In genomic region chr6:159935065-159935464, GRCh38 we compare ENCODE assay signal across 27 cellular contexts. TPM values are rescaled to one million over a fixed set of nuclear protein-coding genes. Genes with fewer than 3 reads are reported as not detected.
A peak's percentile ranks its signal among the peaks of the same experiment; 100 is the strongest.
DNase-seq lines count a peak whose midpoint lies in the region; ATAC-seq and TF ChIP-seq lines count a peak whose summit lies in the region.
"Had no signal": no experiment of that assay in that cellular context is flagged by ENCODE, and none has a peak within 500 bp of the region (broad histone marks: within the 10 kb centered on the region; RNA-seq: fewer than 3 reads in every experiment).

No MANE protein-coding gene starts in this region.

- H3K36me3 ChIP-seq in SK-N-SH (replicated peaks in 1 of 2; ENCODE audit: control insufficient read depth in 1 of 2, insufficient read depth in 2 of 2, low read length in 1 of 2) = no peaks in the 10 kb centered on the region
- H3K36me3 ChIP-seq in body of pancreas (replicated peaks in 1 of 2; ENCODE audit: insufficient read depth in 1 of 2, low read depth in 2 of 2) = no peaks in the 10 kb centered on the region
- no peaks in the 10 kb centered on the region for H3K36me3 ChIP-seq in uterus
- H3K36me3 ChIP-seq: cardiac muscle cell, esophagus muscularis mucosa, suprapubic skin had no signal

- TF ChIP-seq EP300 in SK-N-SH (IDR thresholded peaks at IDR 0.05; ENCODE audit: borderline replicate concordance in 1 of 2, low read depth in 1 of 2, low read length in 1 of 2) = no peak

- TF ChIP-seq RAD21 in SK-N-SH (IDR thresholded peaks at IDR 0.05; ENCODE audit: low read length) = no peak

- no peaks in the 10 kb centered on the region for H3K79me2 ChIP-seq in SK-N-SH (ENCODE audit: insufficient read depth)

- peak overlapping the region; percentile 50; the same call in 1 of the 2 replicates for H3K4me2 ChIP-seq in SK-N-SH

- POLR2A ChIA-PET in SK-N-SH (lab: Yijun Ruan, JAX) = no interaction called here

- CTCF ChIA-PET in SK-N-SH (lab: Yijun Ruan, JAX) = no interaction called here

- TF ChIP-seq POLR2A in body of pancreas (IDR thresholded peaks at IDR 0.05) = no peak
- no peak for TF ChIP-seq POLR2A in uterus (IDR thresholded peaks at IDR 0.05)

- H3K27ac ChIP-seq in SK-N-SH (ENCODE audit: low read depth in 2 of 2, low read length in 1 of 2) = no peak overlapping the region
- peak overlapping the region in 2 of 4 donors; percentile 7 to 12 for H3K27ac ChIP-seq in body of pancreas
- H3K27ac ChIP-seq in right cardiac atrium (ENCODE audit: low read length) = no peak overlapping the region
- peak overlapping the region; percentile 63 to 65 for H3K27ac ChIP-seq in uterus
- H3K27ac ChIP-seq: 22Rv1, C4-2B, cardiac muscle cell, esophagus muscularis mucosa, psoas muscle, suprapubic skin had no signal

- no peaks in the 10 kb centered on the region for H4K20me1 ChIP-seq in SK-N-SH (ENCODE audit: insufficient read depth)

- DNase-seq in SK-N-SH (no peak), body of pancreas (no peak), right cardiac atrium (no peak), uterus (no peak), NOMO-1 treated with dmso at 0.1 percent for 144 hours (lab: John Stamatoyannopoulos, UW; ENCODE audit: unreplicated experiment) (no peak)
- DNase-seq: activated CD4-positive, alpha-beta T cell treated with anti-CD3 and anti-CD28 coated beads, Interleukin-2, amount 10 ng/mL, durations not matched to agents 7 days and 5 days; activated naive CD4-positive, alpha-beta T cell treated with Interleukin-2 at 50 U/mL for 16 hours; effector CD4-positive, alpha-beta T cell; head of caudate nucleus; islet precursor cell; Karpas-422; mesendoderm; NCI-H1417; NCI-H2171 treated with DMSO at 0.1 percent for 48 hours; NCI-H82; psoas muscle; stimulated activated CD4-positive, alpha-beta T cell treated with anti-CD3 and anti-CD28 coated beads, Interleukin-12 subunit alpha, Interleukin-12 subunit beta, amount 100 ng/mL, for 4 hours had no signal

- no peak overlapping the region for H2AFZ ChIP-seq in SK-N-SH (ENCODE audit: low read depth)

- H3K9ac ChIP-seq in SK-N-SH = no peak overlapping the region

- ATAC-seq in SK-N-SH treated with all-trans-retinoic acid at 6 μM for 48 hours (no peak), body of pancreas (peak; percentile 54), right cardiac atrium (peak; percentile 61 to 70), HG02973 (IDR thresholded peaks at IDR 0.05; ENCODE audit: unreplicated experiment) (no peak), GM19452 (IDR thresholded peaks at IDR 0.05; ENCODE audit: unreplicated experiment) (no peak)
- ATAC-seq: natural killer cell treated with Interleukin-12 subunit alpha and Interleukin-12 subunit beta and Interleukin-15 and Interleukin-18, amount 100 ng/mL, for 72 hours; Panc1; psoas muscle had no signal

- 59% methylated on average over 2 of the region's 2 CpGs for WGBS in SK-N-SH (ENCODE audit: low lambda C conversion rate)
- WGBS in body of pancreas, 2 donors = 34 to 50% methylated on average over 2 of the region's 2 CpGs
- 64% methylated on average over 2 of the region's 2 CpGs for WGBS in right cardiac atrium

- H3K4me1 ChIP-seq in SK-N-SH (ENCODE audit: control insufficient read depth in 1 of 2, insufficient read depth in 2 of 2, low read depth in 1 of 2, low read length in 1 of 2) (peaks cover 0 to 3% of the 10 kb centered on the region in 2 experiments; a peak in 1 of 4 replicates), body of pancreas (peaks cover 27% of the 10 kb centered on the region), right cardiac atrium (ENCODE audit: control insufficient read depth, insufficient read depth, low read length) (peaks cover 3% of the 10 kb centered on the region), uterus (no peaks in the 10 kb centered on the region)
- H3K4me1 ChIP-seq: psoas muscle, suprapubic skin had no signal

- intact Hi-C loops in body of pancreas (cut with DNase I) = no loop called here
- intact Hi-C loops in right cardiac atrium (cut with DNase I) = no loop called here
- intact Hi-C loops in uterus (cut with DNase I; ENCODE audit: low total_unique reads) = no loop called here

- TF ChIP-seq CTCF in SK-N-SH (IDR thresholded peaks at IDR 0.05) = no peak
- TF ChIP-seq CTCF in body of pancreas (IDR thresholded peaks at IDR 0.05) = no peak
- TF ChIP-seq CTCF in uterus (IDR thresholded peaks at IDR 0.05) = no peak

- H3K9me3 ChIP-seq in SK-N-SH = no peaks in the 10 kb centered on the region
- H3K9me3 ChIP-seq in body of pancreas = no peaks in the 10 kb centered on the region
- peaks cover 3% of the 10 kb centered on the region for H3K9me3 ChIP-seq in right cardiac atrium (ENCODE audit: control insufficient read depth, low read length)
- no peaks in the 10 kb centered on the region for H3K9me3 ChIP-seq in uterus
- H3K9me3 ChIP-seq: psoas muscle, suprapubic skin had no signal

- no peaks in the 10 kb centered on the region for H3F3A ChIP-seq in SK-N-SH (replicated peaks; ENCODE audit: insufficient read depth)

- H3K9me2 ChIP-seq in SK-N-SH = no peaks in the 10 kb centered on the region

- H3K4me3 ChIP-seq in SK-N-SH (ENCODE audit: low read depth in 2 of 2, low read length in 1 of 2) = no peak overlapping the region; a peak in 1 of 4 replicates
- H3K4me3 ChIP-seq in body of pancreas = no peak overlapping the region
- H3K4me3 ChIP-seq in right cardiac atrium (ENCODE audit: low read length) = no peak overlapping the region
- no peak overlapping the region for H3K4me3 ChIP-seq in uterus
- H3K4me3 ChIP-seq: cardiac muscle cell, esophagus muscularis mucosa, psoas muscle, suprapubic skin had no signal

- H3K27me3 ChIP-seq in SK-N-SH (ENCODE audit: insufficient read depth) (no peaks in the 10 kb centered on the region), body of pancreas (no peaks in the 10 kb centered on the region), right cardiac atrium (ENCODE audit: control insufficient read depth, insufficient read depth) (no peaks in the 10 kb centered on the region), uterus (no peaks in the 10 kb centered on the region)
- H3K27me3 ChIP-seq: esophagus muscularis mucosa, suprapubic skin had no signal

TF ChIP-seq in SK-N-SH, 30 proteins besides CTCF, POLR2A, EP300 and RAD21:
- no peak for TF ChIP-seq NRF1 (IDR thresholded peaks at IDR 0.05; ENCODE audit: low read depth, low read length)
- no peak for TF ChIP-seq SIN3A (IDR thresholded peaks at IDR 0.05; ENCODE audit: borderline replicate concordance, low read depth, low read length)
- TF ChIP-seq POLR2AphosphoS5 (IDR thresholded peaks at IDR 0.05; ENCODE audit: low read depth, low read length) = no peak
- no peak for TF ChIP-seq RFX5 (IDR thresholded peaks at IDR 0.05; ENCODE audit: low read length)
- TF ChIP-seq USF1 (IDR thresholded peaks at IDR 0.05; ENCODE audit: borderline replicate concordance, low read depth) = no peak

TF ChIP-seq in SK-N-SH treated with all-trans-retinoic acid at 6 μM for 48 hours, 23 proteins besides CTCF, POLR2A, EP300 and RAD21 (continues in another document):
- TF ChIP-seq RARB (CRISPR knock-in tag; IDR thresholded peaks at IDR 0.05) (no peak), POU6F1 (CRISPR knock-in tag; IDR thresholded peaks at IDR 0.05; ENCODE audit: borderline replicate concordance, low read depth) (no peak), ZFP3 (CRISPR knock-in tag; IDR thresholded peaks at IDR 0.05) (no peak), ZNF70 (CRISPR knock-in tag; IDR thresholded peaks at IDR 0.05) (no peak), TOX (CRISPR knock-in tag; IDR thresholded peaks at IDR 0.05; ENCODE audit: borderline replicate concordance) (no peak), ISL1 (CRISPR knock-in tag; IDR thresholded peaks at IDR 0.05) (no peak), BACH2 (CRISPR knock-in tag; IDR thresholded peaks at IDR 0.05; ENCODE audit: borderline replicate concordance) (no peak), ESRRG (CRISPR knock-in tag; IDR thresholded peaks at IDR 0.05) (no peak), GLIS3 (CRISPR knock-in tag; IDR thresholded peaks at IDR 0.05) (no peak), CSRNP3 (CRISPR knock-in tag; IDR thresholded peaks at IDR 0.05) (no peak), ARNTL (CRISPR knock-in tag; IDR thresholded peaks at IDR 0.05; ENCODE audit: borderline replicate concordance, low read depth) (no peak), ZFP30 (CRISPR knock-in tag; IDR thresholded peaks at IDR 0.05) (no peak)

RNA-seq across cellular contexts. Expression of gene IGF2R, which starts 33.8 kb away (rescaled TPM):
- 25.7 and 45.0 TPM in 2 replicates for polyA plus RNA-seq in SK-N-SH (2012; rRNA removed)
- polyA plus RNA-seq in SK-N-SH (2012; cell fraction: cytosol; rRNA removed) = 34.7 and 43.1 TPM in 2 replicates
- 52.3 and 71.0 TPM in 2 replicates for polyA plus RNA-seq in SK-N-SH (2012; cell fraction: nucleus; rRNA removed)
- 10 to 100 TPM; 50.8 TPM for total RNA-seq in body of pancreas
- 10 to 100 TPM; 41.4 to 48.9 (median 46.6) TPM for total RNA-seq in right cardiac atrium
- polyA plus RNA-seq in right cardiac atrium = 19.6 TPM
- 10 to 100 TPM; 36.5 to 91.7 (median 61.7) TPM for total RNA-seq in uterus

RNA-seq across cellular contexts. Expression of gene MAS1, which starts 44.3 kb away (rescaled TPM):
- polyA plus RNA-seq in SK-N-SH (2012; rRNA removed) (not detected in 2 replicates), right cardiac atrium (0.02 TPM)
- not detected in 2 replicates for polyA plus RNA-seq in SK-N-SH (2012; cell fraction: cytosol; rRNA removed)
- polyA plus RNA-seq in SK-N-SH (2012; cell fraction: nucleus; rRNA removed) = not detected in 2 replicates
- total RNA-seq in body of pancreas (not detected), right cardiac atrium (under 1 TPM in 2 of 4 donors, not detected in 2; 0.03 to 0.06 TPM), uterus (under 1 TPM; under 0.01 to 0.58 (median 0.43) TPM)
- total RNA-seq: activated CD4-positive, alpha-beta T cell treated with anti-CD3 and anti-CD28 coated beads, Interleukin-2, amount 10 ng/mL, durations not matched to agents 7 days and 5 days; cardiac muscle cell; esophagus muscularis mucosa; psoas muscle; suprapubic skin had no signal
- polyA plus RNA-seq: cardiac muscle cell, psoas muscle had no signal

Comparison
In these comparisons a context has a peak if more than half of its experiments do, and no peak if none do; other contexts are left out.
1. H3K27ac ChIP-seq: peak in uterus (2 of 2); none in SK-N-SH (0 of 2) and right cardiac atrium (single experiment).
2. ATAC-seq: peak in body of pancreas (single experiment) and right cardiac atrium (2 of 2); none in SK-N-SH treated with all-trans-retinoic acid at 6 μM for 48 hours (single experiment), HG02973 (single experiment) and GM19452 (single experiment).